ENCODE assay signal across 20 cellular contexts in genomic region chr1:234570336-234570735, GRCh38. TPM values are rescaled to one million over a fixed set of nuclear protein-coding genes. Genes with fewer than 3 reads are reported as not detected.
DNase-seq lines count a peak whose midpoint lies in the region; ATAC-seq and TF ChIP-seq lines count a peak whose summit lies in the region.
"Had no signal": no experiment of that assay in that cellular context is flagged by ENCODE, and none has a peak within 500 bp of the region (broad histone marks: within the 10 kb centered on the region; RNA-seq: fewer than 3 reads in every experiment).

No MANE protein-coding gene starts in this region.

- no peaks in the 10 kb centered on the region for H3K9me3 ChIP-seq in right cardiac atrium (ENCODE audit: control insufficient read depth, low read length)
- H3K9me3 ChIP-seq: BE2C had no signal

- DNase-seq in NCI-H2227 (lab: John Stamatoyannopoulos, UW; ENCODE audit: unreplicated experiment) = peak; percentile 32
- DNase-seq in NCI-H2227 treated with DMSO at 0.1 percent for 48 hours (lab: John Stamatoyannopoulos, UW) = no peak
- no peak for DNase-seq in left ventricle myocardium superior
- DNase-seq in right cardiac atrium = no peak
- peak; percentile 61 for DNase-seq in NCI-H774 (lab: John Stamatoyannopoulos, UW)
- DNase-seq in type B pancreatic cell (ENCODE audit: extremely low spot score, unreplicated experiment) = peak; percentile 44
- no peak for DNase-seq in NCI-H82 treated with DMSO at 0.1 percent for 48 hours (lab: John Stamatoyannopoulos, UW; ENCODE audit: unreplicated experiment)
- no peak for DNase-seq in activated CD8-positive, alpha-beta T cell treated with anti-CD3 and anti-CD28 coated beads, Interleukin-2, amount 10 ng/mL, durations not matched to agents 7 days and 5 days
- DNase-seq: BE2C; CD4-positive, CD25-positive, alpha-beta regulatory T cell; COR-L47; DMS 273 treated with DMSO at 0.1 percent for 48 hours; DND-41; NCI-H1105 treated with DMSO at 0.1 percent for 48 hours; NCI-H2029; NCI-H226; NCI-H524 treated with DMSO at 0.1 percent for 48 hours; SHP77 had no signal

- H3K27ac Mint-ChIP-seq in type B pancreatic cell = no peak overlapping the region
- H3K27ac Mint-ChIP-seq in activated CD8-positive, alpha-beta T cell treated with anti-CD3 and anti-CD28 coated beads, Interleukin-2, amount 10 ng/mL, durations not matched to agents 7 days and 5 days = no peak overlapping the region
- H3K27ac Mint-ChIP-seq: CD4-positive, CD25-positive, alpha-beta regulatory T cell had no signal

- WGBS in right cardiac atrium = 58% methylated on average over 3 of the region's 3 CpGs

- POLR2A ChIA-PET in activated CD8-positive, alpha-beta T cell treated with anti-CD3 and anti-CD28 coated beads, Interleukin-2, amount 10 ng/mL, durations not matched to agents 7 days and 5 days (lab: Charles Lee) = no interaction called here

- H3K4me1 Mint-ChIP-seq in type B pancreatic cell (ENCODE audit: unreplicated experiment) = peaks cover 27% of the 10 kb centered on the region
- H3K4me1 Mint-ChIP-seq in activated CD8-positive, alpha-beta T cell treated with anti-CD3 and anti-CD28 coated beads, Interleukin-2, amount 10 ng/mL, durations not matched to agents 7 days and 5 days (ENCODE audit: low read depth) = peaks cover 3% of the 10 kb centered on the region
- H3K4me1 Mint-ChIP-seq: CD4-positive, CD25-positive, alpha-beta regulatory T cell had no signal

- H3K27ac ChIP-seq in right cardiac atrium (ENCODE audit: low read length) = no peak overlapping the region
- H3K27ac ChIP-seq: SK-N-MC had no signal

- H3K4me3 Mint-ChIP-seq in type B pancreatic cell = no peak overlapping the region
- H3K4me3 Mint-ChIP-seq in activated CD8-positive, alpha-beta T cell treated with anti-CD3 and anti-CD28 coated beads, Interleukin-2, amount 10 ng/mL, durations not matched to agents 7 days and 5 days = no peak overlapping the region

- H3K27me3 ChIP-seq in right cardiac atrium (ENCODE audit: control insufficient read depth, insufficient read depth) = no peaks in the 10 kb centered on the region
- H3K27me3 ChIP-seq: BE2C had no signal

- H3K4me1 ChIP-seq in right cardiac atrium (ENCODE audit: control insufficient read depth, insufficient read depth, low read length) = peaks cover 2% of the 10 kb centered on the region

- no peaks in the 10 kb centered on the region for H3K36me3 Mint-ChIP-seq in type B pancreatic cell
- H3K36me3 Mint-ChIP-seq in activated CD8-positive, alpha-beta T cell treated with anti-CD3 and anti-CD28 coated beads, Interleukin-2, amount 10 ng/mL, durations not matched to agents 7 days and 5 days (ENCODE audit: low read depth) = no peaks in the 10 kb centered on the region
- H3K36me3 Mint-ChIP-seq: CD4-positive, CD25-positive, alpha-beta regulatory T cell had no signal

- CTCF ChIA-PET in activated CD8-positive, alpha-beta T cell treated with anti-CD3 and anti-CD28 coated beads, Interleukin-2, amount 10 ng/mL, durations not matched to agents 7 days and 5 days (lab: Charles Lee) = no interaction called here

- no peak overlapping the region for H3K4me3 ChIP-seq in right cardiac atrium (ENCODE audit: low read length)
- H3K4me3 ChIP-seq: K562, SK-N-MC had no signal

- no peak for TF ChIP-seq CTCF in type B pancreatic cell (conservative IDR thresholded peaks at IDR 0.05)

- H3K9me3 Mint-ChIP-seq in type B pancreatic cell = no peaks in the 10 kb centered on the region
- no peaks in the 10 kb centered on the region for H3K9me3 Mint-ChIP-seq in activated CD8-positive, alpha-beta T cell treated with anti-CD3 and anti-CD28 coated beads, Interleukin-2, amount 10 ng/mL, durations not matched to agents 7 days and 5 days (ENCODE audit: insufficient read depth)

- intact Hi-C loops in left ventricle myocardium superior (cut with micrococcal nuclease) (no loop called here), right cardiac atrium (cut with DNase I) (no loop called here)

- H3K27me3 Mint-ChIP-seq in type B pancreatic cell = no peaks in the 10 kb centered on the region
- peaks cover 10% of the 10 kb centered on the region for H3K27me3 Mint-ChIP-seq in activated CD8-positive, alpha-beta T cell treated with anti-CD3 and anti-CD28 coated beads, Interleukin-2, amount 10 ng/mL, durations not matched to agents 7 days and 5 days (ENCODE audit: low read depth)

- peak; percentile 64 for ATAC-seq in left ventricle myocardium superior
- no peak for ATAC-seq in right cardiac atrium
- ATAC-seq in activated CD8-positive, alpha-beta T cell treated with anti-CD3 and anti-CD28 coated beads, Interleukin-2, amount 10 ng/mL, durations not matched to agents 7 days and 5 days = no peak
- ATAC-seq: K562 had no signal

RNA-seq across cellular contexts. Expression of gene IRF2BP2, which starts 39.6 kb away (rescaled TPM):
- total RNA-seq in left ventricle myocardium superior = 124 TPM
- total RNA-seq in right cardiac atrium = 100 to 1,000 TPM in 3 of 4 donors, 10 to 100 TPM in 1; 92.3 to 123 (median 108) TPM
- 69.3 TPM for polyA plus RNA-seq in right cardiac atrium
- 181 and 202 TPM in 2 replicates for total RNA-seq in type B pancreatic cell (ENCODE audit: low replicate concordance)
- total RNA-seq in activated CD8-positive, alpha-beta T cell treated with anti-CD3 and anti-CD28 coated beads, Interleukin-2, amount 10 ng/mL, durations not matched to agents 7 days and 5 days = 10 to 100 TPM; 71.5 to 72.0 TPM

Comparison
In these comparisons a context has a peak if more than half of its experiments do, and no peak if none do; other contexts are left out.
1. DNase-seq: peak in NCI-H2227 (single experiment), NCI-H774 (single experiment) and type B pancreatic cell (single experiment); none in NCI-H2227 treated with DMSO at 0.1 percent for 48 hours (single experiment), left ventricle myocardium superior (single experiment), right cardiac atrium (0 of 3), NCI-H82 treated with DMSO at 0.1 percent for 48 hours (single experiment) and activated CD8-positive, alpha-beta T cell treated with anti-CD3 and anti-CD28 coated beads, Interleukin-2, amount 10 ng/mL, durations not matched to agents 7 days and 5 days (single experiment).